22 cellular contexts compared by ENCODE assay signal in the genomic region with DNA sequence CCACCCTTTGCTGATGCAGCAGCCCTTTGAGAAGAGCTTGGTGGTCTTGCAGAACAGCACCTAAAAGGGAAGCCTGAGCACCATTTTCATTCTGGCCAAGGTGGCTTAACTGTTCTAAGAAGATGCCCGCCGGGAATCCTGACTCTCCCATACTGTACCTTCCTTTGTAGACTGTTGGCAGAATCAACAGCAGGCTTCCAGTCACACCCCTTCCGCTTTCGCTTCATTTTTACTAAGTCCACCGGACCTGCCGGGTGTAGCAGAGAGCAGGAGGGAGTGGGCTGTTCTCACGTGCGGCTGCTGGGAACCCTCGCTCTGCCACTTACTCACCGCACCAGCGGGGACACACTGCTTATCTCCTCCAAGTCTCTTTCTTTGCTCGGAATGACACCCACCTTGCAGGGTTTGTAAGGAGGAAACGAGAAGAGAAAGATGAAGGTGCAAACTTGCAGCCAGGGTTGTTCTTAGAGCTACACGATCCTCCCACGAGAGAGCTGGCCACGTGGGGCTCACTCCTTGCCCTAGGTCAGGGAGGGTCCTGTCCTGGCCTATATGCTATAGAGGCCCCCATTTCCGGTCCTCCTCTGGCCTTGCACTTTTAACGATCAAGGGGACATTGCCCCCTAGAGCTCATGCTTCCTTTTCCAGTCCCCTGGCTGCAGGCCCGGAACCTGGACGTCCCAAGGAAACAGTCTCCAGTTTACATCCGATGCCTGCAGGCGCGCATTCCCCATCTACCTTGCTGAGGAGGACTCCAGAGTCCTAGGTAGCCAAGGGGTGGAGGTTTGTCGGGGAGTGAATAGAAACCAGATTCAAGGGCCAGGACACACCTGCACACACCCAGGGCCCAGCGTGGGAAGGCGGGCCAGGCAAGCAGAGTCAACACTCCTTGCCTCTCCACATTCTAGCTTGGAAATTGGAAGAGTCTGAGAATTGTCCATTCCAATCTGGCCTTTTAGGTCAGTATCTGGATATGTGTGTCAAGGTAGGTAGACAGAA.
DNase-seq lines count a peak whose midpoint lies in the region; ATAC-seq, FAIRE-seq and TF ChIP-seq lines count a peak whose summit lies in the region.
"Had no signal": no experiment of that assay in that cellular context is flagged by ENCODE, and none has a peak within 500 bp of the region (broad histone marks: within the 10 kb centered on the region; RNA-seq: fewer than 3 reads in every experiment).

No MANE protein-coding gene starts in this region.

- no peak for TF ChIP-seq POLR2A in IMR-90 (IDR thresholded peaks at IDR 0.05; ENCODE audit: low read depth, low read length)

- peak overlapping the region; percentile 19 for H3K27ac Mint-ChIP-seq in Caco-2 (ENCODE audit: unreplicated experiment)
- H3K27ac Mint-ChIP-seq: CD14-positive monocyte; natural killer cell treated with Interleukin-12 subunit alpha and Interleukin-12 subunit beta and Interleukin-15 and Interleukin-18, amount 100 ng/mL, for 72 hours had no signal

- H2BK120ac ChIP-seq in IMR-90 (ENCODE audit: low read depth, low read length), result peak overlapping the region; percentile 41

- H4K91ac ChIP-seq in IMR-90 (ENCODE audit: insufficient read depth, low read depth, low read length), result peak overlapping the region; percentile 16; the same call in 1 of the 2 replicates

- H3K36me3 Mint-ChIP-seq in Caco-2 (ENCODE audit: insufficient read depth, unreplicated experiment), result no peaks in the 10 kb centered on the region
- H3K36me3 Mint-ChIP-seq: CD14-positive monocyte; natural killer cell treated with Interleukin-12 subunit alpha and Interleukin-12 subunit beta and Interleukin-15 and Interleukin-18, amount 100 ng/mL, for 72 hours had no signal

- peak overlapping the region in 1 of 2 experiments; percentile 42; a peak in 2 of 4 replicates for H4K8ac ChIP-seq in IMR-90 (ENCODE audit: low read depth in 2 of 2, low read length in 2 of 2)

- peak; percentile 40 for FAIRE-seq in bronchial epithelial cell (lab: Jason Lieb, UNC)
- FAIRE-seq: HTR-8/SVneo had no signal

- no peak overlapping the region for H2BK5ac ChIP-seq in IMR-90 (ENCODE audit: low read depth, low read length, poor library complexity, severe bottlenecking)

- H3K4ac ChIP-seq in IMR-90 (ENCODE audit: low read depth, low read length), result peak overlapping the region; percentile 45

- H3K23ac ChIP-seq in IMR-90 (ENCODE audit: low read depth, low read length), result 0 out of 2 replicates have a peak overlapping the region, but pooled peaks have one; percentile 2

- TF ChIP-seq CTCF in Caco-2 (IDR thresholded peaks at IDR 0.05; ENCODE audit: insufficient read depth in 1 of 2, low read depth in 1 of 2, low read length in 1 of 2, severe bottlenecking in 1 of 2, unreplicated experiment in 1 of 2), result no peak
- TF ChIP-seq CTCF in IMR-90 (conservative IDR thresholded peaks at IDR 0.05; ENCODE audit: low read depth, low read length), result no peak
- no peak for TF ChIP-seq CTCF in bronchial epithelial cell (IDR thresholded peaks at IDR 0.05; ENCODE audit: insufficient read depth, low read length, severe bottlenecking)

- H3K4me3 Mint-ChIP-seq in Caco-2 (ENCODE audit: unreplicated experiment), result no peak overlapping the region
- H3K4me3 Mint-ChIP-seq: CD14-positive monocyte; natural killer cell treated with Interleukin-12 subunit alpha and Interleukin-12 subunit beta and Interleukin-15 and Interleukin-18, amount 100 ng/mL, for 72 hours had no signal

- H3K27ac ChIP-seq in IMR-90 (ENCODE audit: insufficient read depth, low read length), result no peak overlapping the region
- H3K27ac ChIP-seq: brain microvascular endothelial cell, coronary artery, psoas muscle, vagina had no signal

- H3K27me3 Mint-ChIP-seq in Caco-2 (ENCODE audit: insufficient read depth, unreplicated experiment), result no peaks in the 10 kb centered on the region

- peak overlapping the region; percentile 65; the same call in 1 of the 2 replicates for H2AK5ac ChIP-seq in IMR-90 (ENCODE audit: low read depth, low read length)

- peak overlapping the region; percentile 45; the same call in 1 of the 3 replicates for H2BK15ac ChIP-seq in IMR-90 (ENCODE audit: low read depth, low read length)

- H3K27me3 ChIP-seq in Caco-2 (replicated peaks; ENCODE audit: control insufficient read depth, insufficient read depth, low read length), result no peaks in the 10 kb centered on the region
- H3K27me3 ChIP-seq in IMR-90 (ENCODE audit: control insufficient read depth, insufficient read depth, low read length), result no peaks in the 10 kb centered on the region
- H3K27me3 ChIP-seq in bronchial epithelial cell (ENCODE audit: control insufficient read depth, insufficient read depth, low read length), result no peaks in the 10 kb centered on the region
- H3K27me3 ChIP-seq in mucosa of stomach (ENCODE audit: control insufficient read depth, insufficient read depth, low read length), result no peaks in the 10 kb centered on the region
- H3K27me3 ChIP-seq: brain microvascular endothelial cell, vagina had no signal

- in situ Hi-C loops in IMR-90 (cut with MboI; ENCODE audit: low sequenced_read_pairs), result no loop called here

- H3K4me1 Mint-ChIP-seq in Caco-2 (ENCODE audit: low read depth, unreplicated experiment), result peaks cover 7% of the 10 kb centered on the region
- H3K4me1 Mint-ChIP-seq: CD14-positive monocyte had no signal

- H3K9me1 ChIP-seq in IMR-90 (ENCODE audit: insufficient read depth, low read length), result peaks cover 6% of the 10 kb centered on the region; the same call in 1 of the 2 replicates

- H3K56ac ChIP-seq in IMR-90 (ENCODE audit: extremely low read depth, insufficient read depth, low read length), result no peak overlapping the region

- no TSS peak for BruUV-seq in Caco-2 (replicated peaks; lab: Mats Ljungman, UMichigan)
- BruUV-seq in IMR-90 (replicated peaks; lab: Mats Ljungman, UMichigan), result no TSS peak

- CTCF ChIA-PET in Caco-2 (lab: Charles Lee), result no interaction called here
- CTCF ChIA-PET in IMR-90 (lab: Yijun Ruan, JAX), result no interaction called here

- no peaks in the 10 kb centered on the region for H3K79me1 ChIP-seq in IMR-90 (ENCODE audit: low read depth in 1 of 2, low read length in 2 of 2)

- H2BK20ac ChIP-seq in IMR-90 (ENCODE audit: low read depth, low read length), result peak overlapping the region; percentile 64

- no peak overlapping the region for H3K4me3 ChIP-seq in Caco-2 (ENCODE audit: low read depth, low read length)
- no peak overlapping the region for H3K4me3 ChIP-seq in IMR-90 (ENCODE audit: insufficient read depth, low read depth, low read length)
- H3K4me3 ChIP-seq in bronchial epithelial cell (ENCODE audit: low read depth, low read length), result no peak overlapping the region
- peak overlapping the region; percentile 3 for H3K4me3 ChIP-seq in mucosa of stomach (ENCODE audit: low read length)
- H3K4me3 ChIP-seq: coronary artery, psoas muscle, smooth muscle cell, vagina had no signal

- H3K9me3 ChIP-seq in Caco-2 (no peaks in the 10 kb centered on the region), IMR-90 (ENCODE audit: control insufficient read depth, insufficient read depth, low read length) (no peaks in the 10 kb centered on the region), mucosa of stomach (ENCODE audit: control insufficient read depth, low read length) (no peaks in the 10 kb centered on the region)
- H3K9me3 ChIP-seq: psoas muscle, vagina had no signal

- peak overlapping the region; percentile 6; the same call in 1 of the 2 replicates for H3K14ac ChIP-seq in IMR-90 (replicated peaks; ENCODE audit: low read depth, low read length)

- no peaks in the 10 kb centered on the region for H3K9me3 Mint-ChIP-seq in Caco-2 (ENCODE audit: unreplicated experiment)
- H3K9me3 Mint-ChIP-seq: natural killer cell treated with Interleukin-12 subunit alpha and Interleukin-12 subunit beta and Interleukin-15 and Interleukin-18, amount 100 ng/mL, for 72 hours had no signal

- H2AFZ ChIP-seq in IMR-90 (replicated peaks; ENCODE audit: low read length, poor library complexity), result no peak overlapping the region

- H3K18ac ChIP-seq in IMR-90 (ENCODE audit: low read depth, low read length), result peak overlapping the region; percentile 14; the same call in 1 of the 2 replicates

- H3K9ac ChIP-seq in IMR-90 (ENCODE audit: low read depth, low read length), result no peak overlapping the region
- H3K9ac ChIP-seq in mucosa of stomach (ENCODE audit: low read length), result peak overlapping the region; percentile 13

- dilution Hi-C loops in IMR-90 (cut with HindIII; ENCODE audit: low sequenced_read_pairs, unreplicated experiment), result no loop called here

- H3K4me2 ChIP-seq in IMR-90 (ENCODE audit: low read depth, low read length), result no peak overlapping the region

- no peak for TF ChIP-seq RAD21 in IMR-90 (IDR thresholded peaks at IDR 0.05; ENCODE audit: low read length)

- POLR2A ChIA-PET in Caco-2 (lab: Charles Lee), result no interaction called here
- POLR2A ChIA-PET in IMR-90 (lab: Charles Lee; ENCODE audit: unreplicated experiment), result no interaction called here

- H4K5ac ChIP-seq in IMR-90 (ENCODE audit: low read depth, low read length), result no peak overlapping the region

- no peak for DNase-seq in Caco-2
- DNase-seq in IMR-90, result no peak
- DNase-seq in bronchial epithelial cell (ENCODE audit: low read depth), result no peak
- DNase-seq in NCI-H2227 (lab: John Stamatoyannopoulos, UW; ENCODE audit: unreplicated experiment), result no peak
- DNase-seq: activated CD4-positive, alpha-beta T cell treated with anti-CD3 and anti-CD28 coated beads for 4 hours; activated CD8-positive, alpha-beta memory T cell treated with anti-CD3 and anti-CD28 coated beads, Interleukin-2, amount 50 U/mL, for 48 hours; activated effector memory CD4-positive, alpha-beta T cell treated with anti-CD3 and anti-CD28 coated beads, Interleukin-2, amount 50 U/mL, for 16 hours; DND-41; Karpas-422; NCI-H2227 treated with DMSO at 0.1 percent for 48 hours; psoas muscle had no signal

- 74% methylated on average over 3 of the region's 26 CpGs; no CpG with 5 or more reads in 1 of the 2 experiments for WGBS in IMR-90 (ENCODE audit: extremely low coverage in 2 of 2, insufficient read length in 1 of 2), 2 experiments

- peaks cover 8% of the 10 kb centered on the region; the same call in 1 of the 2 replicates for H3K4me1 ChIP-seq in Caco-2
- H3K4me1 ChIP-seq in IMR-90 (ENCODE audit: control insufficient read depth, insufficient read depth, low read length), result peaks cover 17% of the 10 kb centered on the region
- peaks cover 10% of the 10 kb centered on the region for H3K4me1 ChIP-seq in mucosa of stomach (ENCODE audit: control insufficient read depth, insufficient read depth, low read length)
- H3K4me1 ChIP-seq: psoas muscle, vagina had no signal

- ATAC-seq in IMR-90 (ENCODE audit: low read depth), result no peak
- ATAC-seq in GM19351 (IDR thresholded peaks at IDR 0.05; ENCODE audit: unreplicated experiment), result no peak
- no peak for ATAC-seq in HG03175 (IDR thresholded peaks at IDR 0.05; ENCODE audit: unreplicated experiment)
- ATAC-seq in GM21825 (IDR thresholded peaks at IDR 0.05; ENCODE audit: unreplicated experiment), result no peak
- ATAC-seq: natural killer cell treated with Interleukin-12 subunit alpha and Interleukin-12 subunit beta and Interleukin-15 and Interleukin-18, amount 100 ng/mL, for 72 hours; psoas muscle had no signal

- H2AK9ac ChIP-seq in IMR-90 (replicated peaks; ENCODE audit: low read depth, low read length, poor library complexity), result peak overlapping the region; percentile 6

- intact Hi-C loops in Caco-2 (cut with micrococcal nuclease; ENCODE audit: unreplicated experiment) (no loop called here), IMR-90 (cut with micrococcal nuclease) (no loop called here)

- H3K36me3 ChIP-seq in Caco-2 (ENCODE audit: control insufficient read depth, insufficient read depth, low read length) (no peaks in the 10 kb centered on the region), IMR-90 (ENCODE audit: control insufficient read depth, insufficient read depth, low read length) (no peaks in the 10 kb centered on the region), bronchial epithelial cell (ENCODE audit: control insufficient read depth, insufficient read depth, low read length) (no peaks in the 10 kb centered on the region), mucosa of stomach (ENCODE audit: control insufficient read depth, insufficient read depth, low read length) (no peaks in the 10 kb centered on the region)
- H3K36me3 ChIP-seq: brain microvascular endothelial cell, vagina had no signal

- H4K20me1 ChIP-seq in IMR-90 (ENCODE audit: insufficient read depth, low read length), result no peaks in the 10 kb centered on the region
